In genomic region chr7:150374472-150374871, GRCh38 we compare ENCODE assay signal across 17 cellular contexts. TPM values are rescaled to one million over a fixed set of nuclear protein-coding genes. Genes with fewer than 3 reads are reported as not detected.
DNase-seq lines count a peak whose midpoint lies in the region; ATAC-seq and TF ChIP-seq lines count a peak whose summit lies in the region.
"Had no signal": no experiment of that assay in that cellular context is flagged by ENCODE, and none has a peak within 500 bp of the region (broad histone marks: within the 10 kb centered on the region; RNA-seq: fewer than 3 reads in every experiment).

No MANE protein-coding gene starts in this region.

- H3K36me3 Mint-ChIP-seq in CD4-positive, alpha-beta T cell (ENCODE audit: low read depth) = peaks cover 48% of the 10 kb centered on the region
- H3K36me3 Mint-ChIP-seq in activated naive CD8-positive, alpha-beta T cell treated with anti-CD3 and anti-CD28 coated beads for 36 hours = peaks cover 15% of the 10 kb centered on the region
- no peaks in the 10 kb centered on the region for H3K36me3 Mint-ChIP-seq in naive B cell

- no peaks in the 10 kb centered on the region for H3K27me3 Mint-ChIP-seq in CD4-positive, alpha-beta T cell
- H3K27me3 Mint-ChIP-seq in activated naive CD8-positive, alpha-beta T cell treated with anti-CD3 and anti-CD28 coated beads for 36 hours = no peaks in the 10 kb centered on the region
- H3K27me3 Mint-ChIP-seq in naive B cell = no peaks in the 10 kb centered on the region

- peak overlapping the region; percentile 86 for H3K27ac Mint-ChIP-seq in CD4-positive, alpha-beta T cell
- H3K27ac Mint-ChIP-seq in activated naive CD8-positive, alpha-beta T cell treated with anti-CD3 and anti-CD28 coated beads for 36 hours = peak overlapping the region; percentile 30
- peak overlapping the region; percentile 13 to 90 (median 80) for H3K27ac Mint-ChIP-seq in naive B cell

- H3K27ac ChIP-seq in CD4-positive, alpha-beta T cell (ENCODE audit: low read depth, low read length) = peak overlapping the region; percentile 7
- no peak overlapping the region for H3K27ac ChIP-seq in A673 (ENCODE audit: low read depth, low read length, poor library complexity, severe bottlenecking)
- no peak overlapping the region for H3K27ac ChIP-seq in uterus
- H3K27ac ChIP-seq: tibial nerve had no signal

- CTCF ChIA-PET in CD4-positive, alpha-beta T cell (lab: Charles Lee) = interaction anchor here (0.7 kb wide), 1 partner anchor 38 kb away, joined by 3 read pairs; no protein-coding TSS in a partner anchor
- CTCF ChIA-PET in A673 (lab: Charles Lee) = no interaction called here

- no peak overlapping the region for H3K4me3 Mint-ChIP-seq in CD4-positive, alpha-beta T cell
- H3K4me3 Mint-ChIP-seq in activated naive CD8-positive, alpha-beta T cell treated with anti-CD3 and anti-CD28 coated beads for 36 hours = no peak overlapping the region
- peak overlapping the region in 1 of 8 donors; percentile 65 for H3K4me3 Mint-ChIP-seq in naive B cell
- H3K4me3 Mint-ChIP-seq: activated T-cell treated with anti-CD3 and anti-CD28 coated beads, Interleukin-2, amount 50 U/mL, for 72 hours had no signal

- intact Hi-C loops in CD4-positive, alpha-beta T cell (cut with DNase I, micrococcal nuclease) = no loop called here
- intact Hi-C loops in A673 (cut with micrococcal nuclease; ENCODE audit: unreplicated experiment) = no loop called here
- intact Hi-C loops in uterus (cut with DNase I; ENCODE audit: low total_unique reads) = no loop called here

- TF ChIP-seq CTCF in CD4-positive, alpha-beta T cell (IDR thresholded peaks at IDR 0.05) = no peak
- no peak for TF ChIP-seq CTCF in A673 (conservative IDR thresholded peaks at IDR 0.05; ENCODE audit: low read depth, low read length)
- no peak for TF ChIP-seq CTCF in uterus (IDR thresholded peaks at IDR 0.05)

- no peak for TF ChIP-seq POLR2A in uterus (IDR thresholded peaks at IDR 0.05)

- ATAC-seq in CD4-positive, alpha-beta T cell (ENCODE audit: poor library complexity) = no peak
- ATAC-seq in naive B cell (ENCODE audit: low read depth in 2 of 2) = no peak
- ATAC-seq in GM21381 (IDR thresholded peaks at IDR 0.05; ENCODE audit: unreplicated experiment) = no peak
- ATAC-seq: activated CD4-positive, CD25-positive, alpha-beta regulatory T cell treated with anti-CD3 and anti-CD28 coated beads, Interleukin-2, amount 50 U/mL, for 24 hours; activated T-cell treated with anti-CD3 and anti-CD28 coated beads, Interleukin-2, amount 50 U/mL, for 72 hours had no signal

- H3K4me3 ChIP-seq in H7 (ENCODE audit: insufficient read depth, low read depth, low read length) (no peak overlapping the region), A673 (ENCODE audit: low read depth, low read length, poor library complexity, severe bottlenecking) (no peak overlapping the region), uterus (no peak overlapping the region)
- H3K4me3 ChIP-seq: BLaER1 treated with 17β-estradiol and CSF1 and Interleukin-3, amounts not matched to agents 10 nM and 100 nM; lung; tibial nerve had no signal

- H3K9me3 ChIP-seq in CD4-positive, alpha-beta T cell (ENCODE audit: control insufficient read depth, low read length) = no peaks in the 10 kb centered on the region
- H3K9me3 ChIP-seq in A673 (ENCODE audit: low read depth, low read length, poor library complexity, severe bottlenecking) (no peaks in the 10 kb centered on the region), uterus (no peaks in the 10 kb centered on the region)
- H3K9me3 ChIP-seq: BLaER1 treated with 17β-estradiol and CSF1 and Interleukin-3, amounts not matched to agents 10 nM and 100 nM; tibial nerve had no signal

- H3K4me1 ChIP-seq in A673 (ENCODE audit: insufficient read depth, low read length, poor library complexity, severe bottlenecking) = peaks cover 29% of the 10 kb centered on the region
- H3K4me1 ChIP-seq in uterus = peaks cover 0 to 10% of the 10 kb centered on the region in 2 donors

- no peaks in the 10 kb centered on the region for H3K9me3 Mint-ChIP-seq in CD4-positive, alpha-beta T cell
- H3K9me3 Mint-ChIP-seq in activated naive CD8-positive, alpha-beta T cell treated with anti-CD3 and anti-CD28 coated beads for 36 hours = no peaks in the 10 kb centered on the region
- no peaks in the 10 kb centered on the region for H3K9me3 Mint-ChIP-seq in naive B cell
- H3K9me3 Mint-ChIP-seq: activated T-cell treated with anti-CD3 and anti-CD28 coated beads, Interleukin-2, amount 50 U/mL, for 72 hours had no signal

- BruUV-seq in A673 (replicated peaks; lab: Mats Ljungman, UMichigan) = no TSS peak

- peaks cover 14% of the 10 kb centered on the region for H3K36me3 ChIP-seq in H7 (replicated peaks; ENCODE audit: control insufficient read depth, insufficient read depth, low read length)
- H3K36me3 ChIP-seq in A673 (ENCODE audit: insufficient read depth, low read length, poor library complexity, severe bottlenecking) = peaks cover 28% of the 10 kb centered on the region
- H3K36me3 ChIP-seq in uterus = no peaks in the 10 kb centered on the region

- no peak for DNase-seq in CD4-positive, alpha-beta T cell
- DNase-seq in H7 (peak; percentile 30), naive B cell (no peak), NCI-H2196 treated with DMSO at 0.1 percent for 48 hours (lab: John Stamatoyannopoulos, UW; ENCODE audit: unreplicated experiment) (no peak), A673 (ENCODE audit: low spot score) (no peak), uterus (no peak)
- no peak for DNase-seq in activated naive CD8-positive, alpha-beta T cell treated with anti-CD3 and anti-CD28 coated beads for 36 hours
- DNase-seq: activated T-cell treated with anti-CD3 and anti-CD28 coated beads, Interleukin-2, amount 50 U/mL, for 72 hours; EL; KBM-7; NCI-H146; NCI-H510A had no signal

- POLR2A ChIA-PET in CD4-positive, alpha-beta T cell (lab: Charles Lee) = interaction anchor here (2.0 kb wide), 1 partner anchor 32 kb away, joined by 9 read pairs; a partner anchor contains a TSS
- POLR2A ChIA-PET in A673 (lab: Charles Lee; ENCODE audit: low non-redundant PET) = interaction anchor here (0.5 kb wide), 1 partner anchor 8 kb away, joined by 4 read pairs; no protein-coding TSS in a partner anchor

- peaks cover 69% of the 10 kb centered on the region for H3K4me1 Mint-ChIP-seq in CD4-positive, alpha-beta T cell (ENCODE audit: low read depth)
- peaks cover 51% of the 10 kb centered on the region for H3K4me1 Mint-ChIP-seq in activated naive CD8-positive, alpha-beta T cell treated with anti-CD3 and anti-CD28 coated beads for 36 hours
- H3K4me1 Mint-ChIP-seq in naive B cell = peaks cover 44 to 60% (median 57%) of the 10 kb centered on the region in 3 donors

- no peaks in the 10 kb centered on the region for H3K27me3 ChIP-seq in CD4-positive, alpha-beta T cell (ENCODE audit: control insufficient read depth, insufficient read depth, low read length)
- H3K27me3 ChIP-seq in H7 (ENCODE audit: control insufficient read depth, insufficient read depth, low read length) (no peaks in the 10 kb centered on the region), A673 (replicated peaks; ENCODE audit: insufficient read depth, low read depth, low read length, poor library complexity) (no peaks in the 10 kb centered on the region), uterus (no peaks in the 10 kb centered on the region)
- H3K27me3 ChIP-seq: BLaER1 treated with 17β-estradiol and CSF1 and Interleukin-3, amounts not matched to agents 10 nM and 100 nM; tibial nerve had no signal

RNA-seq across cellular contexts. Expression of gene ZNF775, which starts 4.7 kb away (rescaled TPM):
- under 1 TPM; 0.38 to 0.45 TPM for total RNA-seq in CD4-positive, alpha-beta T cell
- total RNA-seq in H7 (2014; rRNA removed; shearing (Covaris generic)) = 44.2 and 56.7 TPM in 2 replicates
- total RNA-seq in activated naive CD8-positive, alpha-beta T cell treated with anti-CD3 and anti-CD28 coated beads for 36 hours = 1 to 10 TPM; 3.7 to 4.0 TPM
- polyA plus RNA-seq in naive B cell (ENCODE audit: low read depth in 6 of 6) = 1 to 10 TPM; 1.4 to 8.9 (median 4.5) TPM
- total RNA-seq in A673 (2021) (12.1 and 14.3 TPM in 2 replicates), uterus (1 to 10 TPM in 3 of 4 donors, not detected in 1; 2.0 to 8.4 (median 6.7) TPM)

RNA-seq across cellular contexts. Expression of gene REPIN1, which starts 5.8 kb away (rescaled TPM):
- total RNA-seq in CD4-positive, alpha-beta T cell = 10 to 100 TPM; 58.2 to 59.8 TPM
- 149 and 155 TPM in 2 replicates for total RNA-seq in H7 (2014; rRNA removed; shearing (Covaris generic))
- total RNA-seq in activated naive CD8-positive, alpha-beta T cell treated with anti-CD3 and anti-CD28 coated beads for 36 hours = 10 to 100 TPM; 54.7 to 55.1 TPM
- 100 to 1,000 TPM in 1 of 6 donors, 10 to 100 TPM in 5; 46.3 to 115 (median 68.5) TPM for polyA plus RNA-seq in naive B cell (ENCODE audit: low read depth in 6 of 6)
- 113 and 114 TPM in 2 replicates for total RNA-seq in A673 (2021)
- total RNA-seq in uterus = 10 to 100 TPM in 3 of 4 donors, 1 to 10 TPM in 1; 9.7 to 80.8 (median 37.9) TPM

RNA-seq across cellular contexts. Expression of gene RARRES2, which starts 33.0 kb away (rescaled TPM):
- not detected for total RNA-seq in CD4-positive, alpha-beta T cell
- 198 and 223 TPM in 2 replicates for total RNA-seq in H7 (2014; rRNA removed; shearing (Covaris generic))
- total RNA-seq in activated naive CD8-positive, alpha-beta T cell treated with anti-CD3 and anti-CD28 coated beads for 36 hours = not detected
- not detected for polyA plus RNA-seq in naive B cell (ENCODE audit: low read depth in 6 of 6)
- total RNA-seq in A673 (2021) (not detected in 2 replicates), uterus (100 to 1,000 TPM; 128 to 536 (median 236) TPM)
- total RNA-seq: activated T-cell treated with anti-CD3 and anti-CD28 coated beads, Interleukin-2, amount 50 U/mL, for 72 hours had no signal

RNA-seq across cellular contexts. Expression of gene ACTR3C, which starts 51.1 kb away (rescaled TPM):
- 1 to 10 TPM; 1.9 to 3.4 TPM for total RNA-seq in CD4-positive, alpha-beta T cell
- total RNA-seq in H7 (2014; rRNA removed; shearing (Covaris generic)) = 0.73 and 3.2 TPM in 2 replicates
- total RNA-seq in activated naive CD8-positive, alpha-beta T cell treated with anti-CD3 and anti-CD28 coated beads for 36 hours = 1 to 10 TPM; 2.8 to 3.4 TPM
- polyA plus RNA-seq in naive B cell (ENCODE audit: low read depth in 6 of 6) = 1 to 10 TPM in 5 of 6 donors, not detected in 1; 1.3 to 7.6 (median 6.2) TPM
- 4.5 TPM in 2 replicates for total RNA-seq in A673 (2021)
- total RNA-seq in uterus = 10 to 100 TPM in 2 of 4 donors, 1 to 10 TPM in 2; 2.6 to 13.1 (median 10.3) TPM

RNA-seq across cellular contexts. Expression of gene LRRC61, which starts 51.3 kb away (rescaled TPM):
- total RNA-seq in CD4-positive, alpha-beta T cell = 1 to 10 TPM; 3.1 to 5.0 TPM
- 38.3 and 39.4 TPM in 2 replicates for total RNA-seq in H7 (2014; rRNA removed; shearing (Covaris generic))
- 10 to 100 TPM; 23.5 to 26.1 TPM for total RNA-seq in activated naive CD8-positive, alpha-beta T cell treated with anti-CD3 and anti-CD28 coated beads for 36 hours
- polyA plus RNA-seq in naive B cell (ENCODE audit: low read depth in 6 of 6) = 10 to 100 TPM; 15.2 to 28.6 (median 25.4) TPM
- total RNA-seq in A673 (2021) (48.1 and 48.5 TPM in 2 replicates), uterus (10 to 100 TPM in 3 of 4 donors, 1 to 10 TPM in 1; 5.9 to 41.2 (median 15.3) TPM)

Comparison
In these comparisons a context has a peak if more than half of its experiments do, and no peak if none do; other contexts are left out.
1. H3K27ac Mint-ChIP-seq: peak in every context shown above with its lines; median percentile 86 in CD4-positive, alpha-beta T cell; 80 in naive B cell; 30 in activated naive CD8-positive, alpha-beta T cell treated with anti-CD3 and anti-CD28 coated beads for 36 hours.
2. RNA of gene RARRES2, which starts 33.0 kb away (total RNA-seq): 128 to 536 TPM in uterus and 198 to 223 TPM in H7; not detected in A673, not detected in CD4-positive, alpha-beta T cell and not detected in activated naive CD8-positive, alpha-beta T cell treated with anti-CD3 and anti-CD28 coated beads for 36 hours; every median in the first group is over 100 times any median in the second.